1 cellular context compared by ENCODE assay signal in genomic region chr16:69130461-69130860, GRCh38.
TF ChIP-seq lines count a peak whose summit lies in the region.

No MANE protein-coding gene starts in this region.

TF ChIP-seq in H1, 55 proteins besides CTCF, POLR2A, EP300 and RAD21:
- no peak for TF ChIP-seq SIRT6 (IDR thresholded peaks at IDR 0.05; ENCODE audit: low read length)
- no peak for TF ChIP-seq SP2 (IDR thresholded peaks at IDR 0.05; ENCODE audit: low read length)
- TF ChIP-seq RXRA (IDR thresholded peaks at IDR 0.05; ENCODE audit: insufficient read depth, low read depth, low read length) = no peak
- no peak for TF ChIP-seq SIN3A (conservative IDR thresholded peaks at IDR 0.05 in 1 of 2, IDR thresholded peaks at IDR 0.05 in 1 of 2; ENCODE audit: low read depth in 1 of 2, low read length in 2 of 2)
- no peak for TF ChIP-seq GABPA (IDR thresholded peaks at IDR 0.05; ENCODE audit: borderline replicate concordance, insufficient read depth, low read length)
- TF ChIP-seq CEBPB (IDR thresholded peaks at IDR 0.05; ENCODE audit: low read depth, low read length) = no peak
- TF ChIP-seq MAX (IDR thresholded peaks at IDR 0.05) = no peak
- TF ChIP-seq USF2 (IDR thresholded peaks at IDR 0.05; ENCODE audit: low read length) = no peak
- TF ChIP-seq TAF7 (optimal IDR thresholded peaks at IDR 0.05; ENCODE audit: borderline replicate concordance, low read depth, low read length) = no peak
- no peak for TF ChIP-seq TBP (IDR thresholded peaks at IDR 0.05; ENCODE audit: low read depth, low read length)
- TF ChIP-seq CREB1 (IDR thresholded peaks at IDR 0.05) = no peak
TF ChIP-seq in H1: peak in this region for 0.
